In the genomic region with DNA sequence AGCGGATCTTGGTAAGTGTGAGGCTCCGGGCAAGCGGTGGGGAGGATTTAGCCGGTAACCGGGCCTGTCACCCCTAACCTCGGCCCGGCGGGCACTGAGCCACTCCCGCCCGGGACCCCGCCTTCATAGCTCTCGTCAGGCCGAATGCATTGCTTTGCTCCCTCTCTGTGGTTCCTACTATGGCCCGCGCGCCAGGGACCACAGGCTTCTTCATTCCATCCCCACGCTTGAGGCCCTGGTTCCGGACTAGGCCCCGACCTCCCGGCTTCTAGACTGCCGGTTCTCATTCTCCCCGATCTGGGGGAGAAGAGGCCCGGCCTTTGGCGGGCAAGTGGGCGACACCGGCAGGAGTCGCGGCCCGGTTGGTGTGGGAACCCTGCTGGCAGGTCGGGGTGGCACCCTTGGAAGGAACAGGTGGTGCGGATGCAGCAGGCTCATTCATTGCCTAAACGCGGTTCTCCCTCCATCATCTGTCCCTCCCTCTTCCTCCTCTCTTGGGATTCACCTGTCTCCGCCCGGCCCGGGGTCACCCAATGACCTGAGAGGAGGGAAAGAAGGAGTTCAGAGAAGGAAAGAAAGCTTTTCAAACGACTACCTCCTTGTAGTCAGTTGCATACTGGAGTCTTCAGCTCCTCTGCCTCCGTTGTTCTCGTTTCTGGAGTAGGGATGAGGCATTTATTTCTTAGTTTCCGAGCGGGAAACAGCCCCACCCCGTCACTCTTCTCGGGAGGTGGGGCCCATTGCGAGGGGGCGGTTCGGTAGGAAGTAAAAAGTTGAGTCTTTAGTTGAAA, we compare ENCODE assay signal across 8 cellular contexts. TPM values are rescaled to one million over a fixed set of nuclear protein-coding genes. Genes with fewer than 3 reads are reported as not detected.
DNase-seq lines count a peak whose midpoint lies in the region; ATAC-seq and TF ChIP-seq lines count a peak whose summit lies in the region.

TSS of gene NDUFC1 (minus strand) at position 657 of the 791 bp plus-strand sequence. CDS start 6,679 bp downstream, outside the sequence.

- TF ChIP-seq CTCF in left lung (IDR thresholded peaks at IDR 0.05): no peak

- peaks cover 21 to 39% of the 10 kb centered on the region in 2 donors for H3K4me1 ChIP-seq in left lung

- intact Hi-C loops in left lung (cut with DNase I): no loop called here

- ATAC-seq in HG02938 (IDR thresholded peaks at IDR 0.05; ENCODE audit: unreplicated experiment): peak; percentile 41
- ATAC-seq in left lung: peak; percentile 51

- DNase-seq in NCI-H524 (lab: John Stamatoyannopoulos, UW) (peak; percentile 22 to 45), NCI-H524 treated with DMSO at 0.1 percent for 48 hours (lab: John Stamatoyannopoulos, UW) (no peak), NCI-H2107 (lab: John Stamatoyannopoulos, UW) (peak; percentile 31), left lung (peak; percentile 61 to 82)
- DNase-seq in activated CD4-positive, alpha-beta T cell treated with anti-CD3 and anti-CD28 coated beads for 1 hour: peak; percentile 50
- peak; percentile 50 to 55 for DNase-seq in stimulated activated CD4-positive, alpha-beta T cell treated with anti-CD3 and anti-CD28 coated beads, Interleukin-4, amount 100 ng/mL, for 4 hours

- no peaks in the 10 kb centered on the region for H3K9me3 ChIP-seq in left lung

- peak within 1 kb of the TSS; percentile 91 to 99 for H3K4me3 ChIP-seq in left lung

- peak within 1 kb of the TSS; percentile 55 for H3K27ac ChIP-seq in cingulate gyrus (ENCODE audit: low read depth, low read length)
- H3K27ac ChIP-seq in left lung: peak within 1 kb of the TSS; percentile 89 to 93

- peaks cover 0 to 4% of the 10 kb centered on the region in 2 donors for H3K36me3 ChIP-seq in left lung

- no peaks in the 10 kb centered on the region for H3K27me3 ChIP-seq in left lung

RNA-seq across cellular contexts. Expression of gene NDUFC1, which starts in this region (rescaled TPM):
- 10 to 100 TPM; 47.9 to 56.5 TPM for total RNA-seq in left lung
